ENCODE assay signal across 26 cellular contexts in the genomic region with DNA sequence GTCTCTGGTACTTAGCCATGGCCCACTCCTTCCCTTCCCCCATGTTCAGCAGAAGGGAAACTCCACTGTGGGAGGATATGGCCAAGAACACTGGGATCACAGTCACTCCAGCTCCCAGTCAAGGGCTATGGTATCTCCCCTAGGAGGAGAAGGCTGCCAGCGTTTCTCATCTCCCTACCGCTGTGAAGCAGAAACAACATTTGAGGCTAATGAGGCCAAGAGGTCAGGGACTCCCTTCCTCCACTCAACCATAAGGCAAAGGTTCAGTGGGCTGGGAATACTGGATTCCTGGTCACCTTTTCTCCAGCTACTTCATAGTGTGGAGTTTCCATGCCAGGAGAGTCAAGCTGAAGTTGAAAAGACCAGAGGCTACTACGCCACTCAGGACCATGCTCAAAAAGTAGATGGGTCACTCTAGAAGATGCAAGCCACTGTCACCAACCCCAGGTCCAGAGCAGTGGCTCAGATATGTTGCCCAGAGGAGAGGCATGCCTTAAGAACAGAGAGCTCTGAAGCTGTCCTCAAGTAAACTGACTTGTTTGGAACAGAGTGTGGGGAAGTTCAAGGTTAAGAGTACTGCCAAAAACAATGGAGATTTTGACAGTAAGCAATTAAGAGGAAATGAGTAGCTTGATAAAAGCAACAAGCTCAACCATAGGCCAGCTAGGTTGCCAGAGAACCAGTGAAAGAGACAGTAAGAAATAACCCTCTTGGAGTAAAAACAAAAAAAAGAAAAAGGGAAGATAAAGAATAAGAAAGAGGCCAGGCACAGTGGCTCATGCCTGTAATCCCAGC. TPM values are rescaled to one million over a fixed set of nuclear protein-coding genes. Genes with fewer than 3 reads are reported as not detected.
DNase-seq lines count a peak whose midpoint lies in the region; ATAC-seq and TF ChIP-seq lines count a peak whose summit lies in the region.
"Had no signal": no experiment of that assay in that cellular context is flagged by ENCODE, and none has a peak within 500 bp of the region (broad histone marks: within the 10 kb centered on the region; RNA-seq: fewer than 3 reads in every experiment).

No MANE protein-coding gene starts in this region.

- TF ChIP-seq CTCF in right atrium auricular region (IDR thresholded peaks at IDR 0.05) (no peak), vagina (IDR thresholded peaks at IDR 0.05) (no peak)

- H3K27ac Mint-ChIP-seq in naive thymus-derived CD8-positive, alpha-beta T cell = peak overlapping the region in 8 of 10 donors; percentile 42 to 89 (median 76)
- H3K27ac Mint-ChIP-seq: mesothelial cell of epicardium had no signal

- ATAC-seq in Right ventricle myocardium inferior = peak; percentile 18
- ATAC-seq in right cardiac atrium = peak; percentile 73 to 90
- no peak for ATAC-seq in naive thymus-derived CD8-positive, alpha-beta T cell
- no peak for ATAC-seq in GM18873 (IDR thresholded peaks at IDR 0.05; ENCODE audit: low FRiP score, unreplicated experiment)
- ATAC-seq: effector memory CD8-positive, alpha-beta T cell; esophagus mucosa; natural killer cell; T-cell had no signal

- no peak overlapping the region for H3K27ac ChIP-seq in right atrium auricular region
- peak overlapping the region; percentile 47 for H3K27ac ChIP-seq in right cardiac atrium (ENCODE audit: low read length)
- peak overlapping the region; percentile 17 for H3K27ac ChIP-seq in vagina
- H3K27ac ChIP-seq: KMS-11, SJCRH30 had no signal

- intact Hi-C loops in Right ventricle myocardium inferior (cut with DNase I) (no loop called here), right cardiac atrium (cut with DNase I) (no loop called here), vagina (cut with DNase I) (no loop called here)

- POLR2A ChIA-PET in naive thymus-derived CD8-positive, alpha-beta T cell (lab: Charles Lee) = interaction anchor here (0.9 to 1.6 kb wide), 2 partner anchors 148 to 159 kb away, joined by 3 to 12 read pairs; no protein-coding TSS in a partner anchor

- H3K36me3 ChIP-seq in right atrium auricular region (no peaks in the 10 kb centered on the region), vagina (no peaks in the 10 kb centered on the region)
- H3K36me3 ChIP-seq: Peyer's patch, SJCRH30, stomach had no signal

- H3K27me3 Mint-ChIP-seq in naive thymus-derived CD8-positive, alpha-beta T cell = no peaks in the 10 kb centered on the region
- H3K27me3 Mint-ChIP-seq: effector memory CD8-positive, alpha-beta T cell; T-cell had no signal

- H3K4me1 ChIP-seq in right atrium auricular region (peaks cover 0 to 21% of the 10 kb centered on the region in 2 donors), right cardiac atrium (ENCODE audit: control insufficient read depth, insufficient read depth, low read length) (peaks cover 5% of the 10 kb centered on the region), vagina (peaks cover 21% of the 10 kb centered on the region)
- H3K4me1 ChIP-seq: SJCRH30 had no signal

- no peaks in the 10 kb centered on the region for H3K9me3 ChIP-seq in right atrium auricular region
- no peaks in the 10 kb centered on the region for H3K9me3 ChIP-seq in right cardiac atrium (ENCODE audit: control insufficient read depth, low read length)
- no peaks in the 10 kb centered on the region for H3K9me3 ChIP-seq in vagina
- H3K9me3 ChIP-seq: Peyer's patch, SJCRH30, stomach had no signal

- 61% methylated on average over 3 of the region's 3 CpGs for WGBS in right cardiac atrium

- H3K4me3 ChIP-seq in right atrium auricular region (no peak overlapping the region), right cardiac atrium (ENCODE audit: low read length) (no peak overlapping the region), vagina (no peak overlapping the region)
- H3K4me3 ChIP-seq: Peyer's patch, SJCRH30, stomach had no signal

- DNase-seq in Right ventricle myocardium inferior (ENCODE audit: missing footprints) = no peak
- DNase-seq in right atrium auricular region (ENCODE audit: low spot score) = no peak
- no peak for DNase-seq in right cardiac atrium
- DNase-seq in naive thymus-derived CD8-positive, alpha-beta T cell = no peak
- DNase-seq in vagina (ENCODE audit: extremely low spot score in 2 of 2) = no peak
- no peak for DNase-seq in NCI-H524 treated with DMSO at 0.1 percent for 48 hours (lab: John Stamatoyannopoulos, UW)
- no peak for DNase-seq in NCI-H128 (lab: John Stamatoyannopoulos, UW; ENCODE audit: unreplicated experiment)
- DNase-seq: activated CD4-positive, CD25-positive, alpha-beta regulatory T cell; activated CD8-positive, alpha-beta memory T cell treated with anti-CD3 and anti-CD28 coated beads for 24 hours; activated gamma-delta T cell; activated T-cell treated with anti-CD3 and anti-CD28 coated beads, Interleukin-2, amount 50 U/mL, for 1 hour; DMS79; effector memory CD8-positive, alpha-beta T cell; natural killer cell; NCI-H1694; NCI-H524; Peyer's patch; SJCRH30; stimulated activated CD4-positive, alpha-beta T cell treated with anti-CD3 and anti-CD28 coated beads, Interleukin-4, amount 100 ng/mL, for 4 hours; stomach; T-cell; trophoblast cell had no signal

- H3K36me3 Mint-ChIP-seq in naive thymus-derived CD8-positive, alpha-beta T cell = peaks cover 0 to 22% (median 0%) of the 10 kb centered on the region in 3 donors
- H3K36me3 Mint-ChIP-seq: mesothelial cell of epicardium had no signal

- peak overlapping the region in 2 of 10 donors; percentile 37 to 47 for H3K4me3 Mint-ChIP-seq in naive thymus-derived CD8-positive, alpha-beta T cell
- H3K4me3 Mint-ChIP-seq: mesothelial cell of epicardium, natural killer cell had no signal

- peaks cover 21 to 45% (median 35%) of the 10 kb centered on the region in 4 donors for H3K4me1 Mint-ChIP-seq in naive thymus-derived CD8-positive, alpha-beta T cell

- H3K27me3 ChIP-seq in right atrium auricular region (no peaks in the 10 kb centered on the region), right cardiac atrium (ENCODE audit: control insufficient read depth, insufficient read depth) (no peaks in the 10 kb centered on the region), vagina (no peaks in the 10 kb centered on the region)
- H3K27me3 ChIP-seq: Peyer's patch, SJCRH30, stomach had no signal

- H3K9me3 Mint-ChIP-seq in naive thymus-derived CD8-positive, alpha-beta T cell = peaks cover 0 to 23% (median 4%) of the 10 kb centered on the region in 9 donors
- H3K9me3 Mint-ChIP-seq: effector memory CD8-positive, alpha-beta T cell; natural killer cell had no signal

- no peak for TF ChIP-seq POLR2A in vagina (IDR thresholded peaks at IDR 0.05)

RNA-seq across cellular contexts. Expression of a gene that starts 3.8 kb away (rescaled TPM):
- total RNA-seq in Right ventricle myocardium inferior (24.3 TPM), right atrium auricular region (10 to 100 TPM; 10.7 to 14.9 TPM), right cardiac atrium (10 to 100 TPM in 2 of 4 donors, 1 to 10 TPM in 2; 6.3 to 13.0 (median 9.9) TPM), vagina (20.4 TPM)
- 13.3 TPM for polyA plus RNA-seq in right cardiac atrium
- total RNA-seq in naive thymus-derived CD8-positive, alpha-beta T cell = 10 to 100 TPM; 27.1 to 29.0 TPM
- polyA plus RNA-seq in naive thymus-derived CD8-positive, alpha-beta T cell = 10 to 100 TPM; 13.9 to 36.9 (median 20.2) TPM

RNA-seq across cellular contexts. Expression of a gene that starts 26.4 kb away (rescaled TPM):
- total RNA-seq in Right ventricle myocardium inferior = 22.5 TPM
- total RNA-seq in right atrium auricular region = 10 to 100 TPM; 25.5 to 31.4 TPM
- 10 to 100 TPM; 31.8 to 40.5 (median 33.3) TPM for total RNA-seq in right cardiac atrium
- polyA plus RNA-seq in right cardiac atrium = 27.7 TPM
- total RNA-seq in naive thymus-derived CD8-positive, alpha-beta T cell = 10 to 100 TPM; 51.1 to 54.8 TPM
- polyA plus RNA-seq in naive thymus-derived CD8-positive, alpha-beta T cell = 10 to 100 TPM; 55.5 to 70.1 (median 59.5) TPM
- total RNA-seq in vagina = 33.4 TPM

Comparison
In these comparisons a context has a peak if more than half of its experiments do, and no peak if none do; other contexts are left out.
1. H3K27ac ChIP-seq: peak in right cardiac atrium (single experiment) and vagina (single experiment); none in right atrium auricular region (0 of 2).
2. ATAC-seq: peak in Right ventricle myocardium inferior (single experiment) and right cardiac atrium (2 of 2); none in naive thymus-derived CD8-positive, alpha-beta T cell (0 of 2) and GM18873 (single experiment).